ENCODE assay signal across 8 cellular contexts in genomic region chr2:9799729-9800632, GRCh38.
DNase-seq lines count a peak whose midpoint lies in the region; ATAC-seq and TF ChIP-seq lines count a peak whose summit lies in the region.

No MANE protein-coding gene starts in this region.

- H3K4me3 ChIP-seq in AG04449 (ENCODE audit: low read depth, low read length) = no peak overlapping the region

- DNase-seq in AG04449 (ENCODE audit: low read depth, low spot score) (no peak), NCI-H2196 treated with DMSO at 0.1 percent for 48 hours (lab: John Stamatoyannopoulos, UW; ENCODE audit: unreplicated experiment) (peak; percentile 51), caudate nucleus (lab: John Stamatoyannopoulos, UW) (peak in 57 of 61 donors; percentile 13 to 84 (median 59)), kidney glomerular epithelial cell (lab: John Stamatoyannopoulos, UW) (peak; percentile 75)
- peak; percentile 63 to 90 (median 71) for DNase-seq in activated CD4-positive, CD25-positive, alpha-beta regulatory T cell (lab: John Stamatoyannopoulos, UW)
- DNase-seq in stimulated activated CD4-positive, alpha-beta T cell treated with anti-CD3 and anti-CD28 coated beads, Interleukin-1b, Interleukin-23, amount 100 ng/mL, for 4 hours (ENCODE audit: low read depth in 2 of 2) = peak; percentile 82 to 84

- CTCF ChIA-PET in AG04449 (lab: Yijun Ruan, JAX) = interaction anchor here (0.5 to 11.0 kb wide), 72 partner anchors 10 to 640 kb away, joined by 3 to 260 read pairs (median 4); partner anchors contain the start of genes KLF11 and TAF1B

- peak; percentile 46 for ATAC-seq in GM18519 (IDR thresholded peaks at IDR 0.05; ENCODE audit: low FRiP score, unreplicated experiment)
- peak; percentile 83 for ATAC-seq in HG03064 (IDR thresholded peaks at IDR 0.05; ENCODE audit: low read depth, unreplicated experiment)

- H3K27ac ChIP-seq in caudate nucleus (ENCODE audit: low read depth, low read length) = no peak overlapping the region

- peak; percentile 100 for TF ChIP-seq CTCF in AG04449 (IDR thresholded peaks at IDR 0.05; ENCODE audit: insufficient read depth, low read length, missing control alignments)

- POLR2A ChIA-PET in AG04449 (lab: Yijun Ruan, JAX) = interaction anchor here (1.4 kb wide), 1 partner anchor 43 kb away, joined by 4 read pairs; the partner anchor contains the start of gene TAF1B
